ENCODE assay signal across 28 cellular contexts in genomic region chr10:37679465-37679864, GRCh38.
"Had no signal": no experiment of that assay in that cellular context is flagged by ENCODE, and none has a peak within 500 bp of the region (broad histone marks: within the 10 kb centered on the region; RNA-seq: fewer than 3 reads in every experiment).

No MANE protein-coding gene starts in this region.

- H3K27ac ChIP-seq: neutrophil, pancreas, psoas muscle, sigmoid colon, stomach, thoracic aorta, thyroid gland, tibial nerve, upper lobe of left lung, vagina had no signal

- H3K9me3 ChIP-seq: pancreas, psoas muscle, thoracic aorta, thyroid gland, vagina had no signal

- H3K4me1 Mint-ChIP-seq: naive B cell; naive thymus-derived CD8-positive, alpha-beta T cell; nephron progenitor cell; neural crest cell; stimulated activated effector memory CD8-positive, alpha-beta T cell treated with anti-CD3 and anti-CD28 coated beads, Interleukin-12 subunit alpha, Interleukin-12 subunit beta, amount 100 ng/mL, for 72 hours; stimulated activated naive B cell treated with anti-CD40 and anti-IgM and Interleukin-4, amounts not matched to agents 10 μg/mL and 1 μg/mL and 100 μg/mL, for 72 hours had no signal

- H3K27me3 ChIP-seq: neutrophil, pancreas, sigmoid colon, stomach, thyroid gland, tibial nerve, upper lobe of left lung, vagina had no signal

- H3K36me3 Mint-ChIP-seq: natural killer cell treated with Interleukin-12 subunit alpha and Interleukin-12 subunit beta and Interleukin-15 and Interleukin-18, amount 100 ng/mL, for 72 hours; stimulated activated effector memory CD8-positive, alpha-beta T cell treated with anti-CD3 and anti-CD28 coated beads, Interleukin-12 subunit alpha, Interleukin-12 subunit beta, amount 100 ng/mL, for 72 hours had no signal

- H3K27me3 Mint-ChIP-seq: naive B cell; natural killer cell treated with Interleukin-12 subunit alpha and Interleukin-12 subunit beta and Interleukin-15 and Interleukin-18, amount 100 ng/mL, for 72 hours; progenitor cell of endocrine pancreas; stimulated activated naive B cell treated with anti-CD40 and anti-IgM and Interleukin-4, amounts not matched to agents 10 μg/mL and 1 μg/mL and 100 μg/mL, for 72 hours had no signal

- FAIRE-seq: pancreas, small intestine, urothelium cell line had no signal

- DNase-seq: naive B cell; naive thymus-derived CD8-positive, alpha-beta T cell; nephron progenitor cell; nucleus accumbens; psoas muscle; sigmoid colon; small intestine; stimulated activated CD4-positive, alpha-beta T cell treated with anti-CD3 and anti-CD28 coated beads, Interleukin-15, amount 100 ng/mL, for 24 hours; stimulated activated CD4-positive, alpha-beta T cell treated with anti-CD3 and anti-CD28 coated beads, Interleukin-2, amount 100 ng/mL, for 24 hours; stimulated activated CD4-positive, alpha-beta T cell treated with anti-CD3 and anti-CD28 coated beads, Interleukin-2, amount 100 ng/mL, for 48 hours; stimulated activated CD4-positive, alpha-beta T cell treated with anti-CD3 and anti-CD28 coated beads, Interleukin-4, amount 100 ng/mL, for 24 hours; stimulated activated naive B cell treated with anti-CD40 and anti-IgM and Interleukin-4, amounts not matched to agents 10 μg/mL and 1 μg/mL and 100 μg/mL, for 72 hours; stimulated activated naive CD4-positive, alpha-beta T cell treated with Interleukin-2 at 50 U/mL for 16 hours; stomach; thyroid gland; trophoblast cell had no signal

- H3K4me3 ChIP-seq: pancreas, psoas muscle, sigmoid colon, stomach, thoracic aorta, thyroid gland, tibial nerve, upper lobe of left lung, vagina had no signal

- ATAC-seq: naive thymus-derived CD8-positive, alpha-beta T cell; pancreas; psoas muscle; right cardiac atrium; stimulated activated effector memory CD8-positive, alpha-beta T cell treated with anti-CD3 and anti-CD28 coated beads, Interleukin-12 subunit alpha, Interleukin-12 subunit beta, amount 100 ng/mL, for 72 hours; stimulated activated naive B cell treated with anti-CD40 and anti-IgM and Interleukin-4, amounts not matched to agents 10 μg/mL and 1 μg/mL and 100 μg/mL, for 72 hours had no signal

- H3K36me3 ChIP-seq: neutrophil, pancreas, sigmoid colon, stomach, thoracic aorta, thyroid gland, tibial nerve, upper lobe of left lung, vagina had no signal

- H3K27ac Mint-ChIP-seq: naive B cell; naive thymus-derived CD8-positive, alpha-beta T cell; natural killer cell treated with Interleukin-12 subunit alpha and Interleukin-12 subunit beta and Interleukin-15 and Interleukin-18, amount 100 ng/mL, for 72 hours; nephron progenitor cell; progenitor cell of endocrine pancreas; stimulated activated effector memory CD8-positive, alpha-beta T cell treated with anti-CD3 and anti-CD28 coated beads, Interleukin-12 subunit alpha, Interleukin-12 subunit beta, amount 100 ng/mL, for 72 hours; stimulated activated naive B cell treated with anti-CD40 and anti-IgM and Interleukin-4, amounts not matched to agents 10 μg/mL and 1 μg/mL and 100 μg/mL, for 72 hours had no signal

- H3K4me3 Mint-ChIP-seq: naive B cell; naive thymus-derived CD8-positive, alpha-beta T cell; natural killer cell treated with Interleukin-12 subunit alpha and Interleukin-12 subunit beta and Interleukin-15 and Interleukin-18, amount 100 ng/mL, for 72 hours; nephron progenitor cell; neural crest cell; stimulated activated effector memory CD8-positive, alpha-beta T cell treated with anti-CD3 and anti-CD28 coated beads, Interleukin-12 subunit alpha, Interleukin-12 subunit beta, amount 100 ng/mL, for 72 hours; stimulated activated naive B cell treated with anti-CD40 and anti-IgM and Interleukin-4, amounts not matched to agents 10 μg/mL and 1 μg/mL and 100 μg/mL, for 72 hours had no signal

- H3K4me1 ChIP-seq: pancreas, psoas muscle, sigmoid colon, stomach, thyroid gland, tibial nerve, upper lobe of left lung, vagina had no signal
